In genomic region chr7:50307368-50308012, GRCh38 we compare ENCODE assay signal across 9 cellular contexts. TPM values are rescaled to one million over a fixed set of nuclear protein-coding genes. Genes with fewer than 3 reads are reported as not detected.
DNase-seq lines count a peak whose midpoint lies in the region; ATAC-seq, FAIRE-seq and TF ChIP-seq lines count a peak whose summit lies in the region.
"Had no signal": no experiment of that assay in that cellular context is flagged by ENCODE, and none has a peak within 500 bp of the region (broad histone marks: within the 10 kb centered on the region; RNA-seq: fewer than 3 reads in every experiment).

No MANE protein-coding gene starts in this region.

- no peaks in the 10 kb centered on the region for H3K9me3 Mint-ChIP-seq in chondrocyte (ENCODE audit: low read depth)

- ATAC-seq in GM18867 (IDR thresholded peaks at IDR 0.05; ENCODE audit: unreplicated experiment) (peak; percentile 30), HG03442 (IDR thresholded peaks at IDR 0.05; ENCODE audit: unreplicated experiment) (no peak)

- no peaks in the 10 kb centered on the region for H3K9me3 ChIP-seq in small intestine (ENCODE audit: control insufficient read depth, low read depth)
- H3K9me3 ChIP-seq: right lobe of liver had no signal

- peak in 69 of 76 experiments; percentile 8 to 76 (median 49) for DNase-seq in HUDEP-2 (lab: John Stamatoyannopoulos, UW; ENCODE audit: unreplicated experiment in 76 of 76)
- peak; percentile 70 for DNase-seq in activated CD8-positive, alpha-beta memory T cell treated with anti-CD3 and anti-CD28 coated beads, Interleukin-2, amount 50 U/mL, for 4 hours
- peak; percentile 52 for DNase-seq in small intestine
- DNase-seq in chondrocyte (ENCODE audit: low spot score): no peak
- DNase-seq in cardiac septum (ENCODE audit: low spot score): no peak
- DNase-seq in NCI-H82 treated with DMSO at 0.1 percent for 48 hours (lab: John Stamatoyannopoulos, UW; ENCODE audit: unreplicated experiment): no peak
- DNase-seq: right lobe of liver had no signal

- WGBS in small intestine, 3 donors: 37 to 51% (median 42%) methylated on average over 10 of the region's 10 CpGs

- intact Hi-C loops in cardiac septum (cut with DNase I): no loop called here

- H3K4me1 ChIP-seq in small intestine (ENCODE audit: control insufficient read depth in 2 of 2, insufficient read depth in 1 of 2, low read depth in 1 of 2, low read length in 1 of 2): no peaks in the 10 kb centered on the region
- H3K4me1 ChIP-seq: right lobe of liver had no signal

- H3K36me3 Mint-ChIP-seq in chondrocyte (ENCODE audit: low read depth): no peaks in the 10 kb centered on the region

- peak overlapping the region; percentile 51 to 76 for H3K27ac ChIP-seq in small intestine (ENCODE audit: low read depth in 1 of 2, low read length in 1 of 2)

- peaks cover 58% of the 10 kb centered on the region for H3K27me3 Mint-ChIP-seq in chondrocyte (ENCODE audit: low read depth)

- no peaks in the 10 kb centered on the region for H3K36me3 ChIP-seq in small intestine (ENCODE audit: control insufficient read depth in 2 of 2, insufficient read depth in 2 of 2, low read length in 2 of 2)
- H3K36me3 ChIP-seq: right lobe of liver had no signal

- H3K27ac Mint-ChIP-seq in chondrocyte (ENCODE audit: unreplicated experiment): no peak overlapping the region

- peak overlapping the region in 1 of 2 donors; percentile 21 for H3K4me3 ChIP-seq in small intestine (ENCODE audit: low read depth in 1 of 2, low read length in 2 of 2)

- no peak overlapping the region for H3K4me3 Mint-ChIP-seq in chondrocyte (ENCODE audit: unreplicated experiment)

- TF ChIP-seq CTCF in chondrocyte (IDR thresholded peaks at IDR 0.05): no peak

- no peaks in the 10 kb centered on the region for H3K4me1 Mint-ChIP-seq in chondrocyte (ENCODE audit: low read depth)

- H3K27me3 ChIP-seq in small intestine (ENCODE audit: control insufficient read depth in 2 of 2, insufficient read depth in 2 of 2, low read length in 2 of 2): peaks cover 2 to 3% of the 10 kb centered on the region in 2 donors
- H3K27me3 ChIP-seq: right lobe of liver had no signal

- no peak for FAIRE-seq in small intestine (lab: Jason Lieb, UNC)

RNA-seq across cellular contexts. Expression of gene IKZF1, which starts 3.0 kb away (rescaled TPM):
- 1 to 10 TPM; 1.8 to 5.9 (median 3.0) TPM for polyA plus RNA-seq in small intestine
- not detected in 3 replicates for total RNA-seq in chondrocyte
- 2.2 TPM for total RNA-seq in cardiac septum

Comparison
In these comparisons a context has a peak if more than half of its experiments do, and no peak if none do; other contexts are left out.
1. DNase-seq: peak in HUDEP-2 (69 of 76), activated CD8-positive, alpha-beta memory T cell treated with anti-CD3 and anti-CD28 coated beads, Interleukin-2, amount 50 U/mL, for 4 hours (single experiment) and small intestine (single experiment); none in chondrocyte (single experiment), cardiac septum (single experiment) and NCI-H82 treated with DMSO at 0.1 percent for 48 hours (single experiment).